Comparison of ENCODE assay signal across 24 cellular contexts in genomic region chrX:150805736-150806135, GRCh38.
"Had no signal": no experiment of that assay in that cellular context is flagged by ENCODE, and none has a peak within 500 bp of the region (broad histone marks: within the 10 kb centered on the region; RNA-seq: fewer than 3 reads in every experiment).

No MANE protein-coding gene starts in this region.

- H3K27me3 ChIP-seq: gastroesophageal sphincter, neutrophil, spleen, testis, tibial nerve, upper lobe of right lung, vagina had no signal

- H3K9me3 Mint-ChIP-seq: immature natural killer cell had no signal

- H3K36me3 ChIP-seq: gastroesophageal sphincter, neutrophil, spleen, upper lobe of right lung, vagina had no signal

- H3K4me3 ChIP-seq: coronary artery, gastroesophageal sphincter, lung, spleen, testis, tibial nerve, upper lobe of right lung, vagina had no signal

- H3K9me3 ChIP-seq: gastroesophageal sphincter, neutrophil, spleen, testis, tibial nerve, upper lobe of right lung, vagina had no signal

- H3K27ac Mint-ChIP-seq: immature natural killer cell; naive thymus-derived CD4-positive, alpha-beta T cell; nephron progenitor cell; stimulated activated naive B cell treated with anti-CD40 and anti-IgM and Interleukin-4, amounts not matched to agents 10 μg/mL and 1 μg/mL and 100 μg/mL, for 72 hours; stimulated activated naive CD8-positive, alpha-beta T cell treated with anti-CD3 and anti-CD28 coated beads, Interleukin-15, amount 100 ng/mL, for 72 hours had no signal

- ATAC-seq: gastroesophageal sphincter; left colon; left ventricle myocardium superior; naive thymus-derived CD4-positive, alpha-beta T cell; right cardiac atrium; stimulated activated naive B cell treated with anti-CD40 and anti-IgM and Interleukin-4, amounts not matched to agents 10 μg/mL and 1 μg/mL and 100 μg/mL, for 72 hours; stimulated activated naive CD8-positive, alpha-beta T cell treated with anti-CD3 and anti-CD28 coated beads, Interleukin-15, amount 100 ng/mL, for 72 hours; upper lobe of right lung had no signal

- H3K4me3 Mint-ChIP-seq: immature natural killer cell; naive thymus-derived CD4-positive, alpha-beta T cell; nephron progenitor cell; stimulated activated naive B cell treated with anti-CD40 and anti-IgM and Interleukin-4, amounts not matched to agents 10 μg/mL and 1 μg/mL and 100 μg/mL, for 72 hours; stimulated activated naive CD8-positive, alpha-beta T cell treated with anti-CD3 and anti-CD28 coated beads, Interleukin-15, amount 100 ng/mL, for 72 hours had no signal

- DNase-seq: cerebellar nuclear complex; effector CD8-positive, alpha-beta T cell; glutamatergic neuron; immature natural killer cell; left colon; left ventricle myocardium superior; naive thymus-derived CD4-positive, alpha-beta T cell; nephron progenitor cell; posterior cingulate gyrus; right cardiac atrium; spleen; stimulated activated CD4-positive, alpha-beta T cell treated with anti-CD3 and anti-CD28 coated beads, Interleukin-15, amount 100 ng/mL, for 24 hours; stimulated activated CD4-positive, alpha-beta T cell treated with anti-CD3 and anti-CD28 coated beads, Interleukin-1b, Interleukin-23, amount 100 ng/mL, for 48 hours; stimulated activated CD4-positive, alpha-beta T cell treated with anti-CD3 and anti-CD28 coated beads, Interleukin-4, amount 100 ng/mL, for 24 hours; stimulated activated naive B cell treated with anti-CD40 and anti-IgM and Interleukin-4, amounts not matched to agents 10 μg/mL and 1 μg/mL and 100 μg/mL, for 72 hours; stimulated activated naive CD8-positive, alpha-beta T cell treated with anti-CD3 and anti-CD28 coated beads, Interleukin-15, amount 100 ng/mL, for 72 hours; testis; upper lobe of right lung had no signal

- H3K27ac ChIP-seq: coronary artery, gastroesophageal sphincter, neutrophil, spleen, testis, tibial nerve, upper lobe of right lung, vagina had no signal

- H3K4me1 ChIP-seq: gastroesophageal sphincter, spleen, testis, tibial nerve, upper lobe of right lung, vagina had no signal

- H3K4me1 Mint-ChIP-seq: immature natural killer cell; nephron progenitor cell; stimulated activated naive B cell treated with anti-CD40 and anti-IgM and Interleukin-4, amounts not matched to agents 10 μg/mL and 1 μg/mL and 100 μg/mL, for 72 hours had no signal
